Comparison of ENCODE assay signal across 9 cellular contexts in genomic region chr6:109165392-109165964, GRCh38.
DNase-seq lines count a peak whose midpoint lies in the region; ATAC-seq and TF ChIP-seq lines count a peak whose summit lies in the region.
"Had no signal": no experiment of that assay in that cellular context is flagged by ENCODE, and none has a peak within 500 bp of the region (broad histone marks: within the 10 kb centered on the region; RNA-seq: fewer than 3 reads in every experiment).

No MANE protein-coding gene starts in this region.

- H3K27ac ChIP-seq in RWPE2 (ENCODE audit: poor library complexity, severe bottlenecking) = no peak overlapping the region
- no peak overlapping the region for H3K27ac ChIP-seq in gastroesophageal sphincter
- no peak overlapping the region for H3K27ac ChIP-seq in sigmoid colon
- H3K27ac ChIP-seq: A549 had no signal

- intact Hi-C loops in sigmoid colon (cut with DNase I) = no loop called here

- H3K4me1 ChIP-seq in RWPE2 (ENCODE audit: insufficient read depth, poor library complexity, severe bottlenecking) (no peaks in the 10 kb centered on the region), gastroesophageal sphincter (peaks cover 0 to 5% (median 0%) of the 10 kb centered on the region in 3 donors), sigmoid colon (no peaks in the 10 kb centered on the region)
- H3K4me1 ChIP-seq: A549 had no signal

- no peaks in the 10 kb centered on the region for H3K27me3 ChIP-seq in RWPE2 (ENCODE audit: insufficient read depth, poor library complexity, severe bottlenecking)
- no peaks in the 10 kb centered on the region for H3K27me3 ChIP-seq in gastroesophageal sphincter
- no peaks in the 10 kb centered on the region for H3K27me3 ChIP-seq in sigmoid colon

- H3K4me3 ChIP-seq in RWPE2 (ENCODE audit: severe bottlenecking) (no peak overlapping the region), gastroesophageal sphincter (no peak overlapping the region), sigmoid colon (no peak overlapping the region)
- H3K4me3 ChIP-seq: A549 had no signal

- peak; percentile 29 for DNase-seq in NCI-H1105 treated with DMSO at 0.1 percent for 48 hours (lab: John Stamatoyannopoulos, UW)
- no peak for DNase-seq in NCI-H1105 (lab: John Stamatoyannopoulos, UW)
- DNase-seq in RWPE2 (ENCODE audit: low spot score) = no peak
- DNase-seq in sigmoid colon = peak; percentile 77
- no peak for DNase-seq in SK-N-DZ (ENCODE audit: low spot score)
- DNase-seq in HK-2 (ENCODE audit: unreplicated experiment) = no peak

- H3K9me3 ChIP-seq in RWPE2 (ENCODE audit: severe bottlenecking) = no peaks in the 10 kb centered on the region
- no peaks in the 10 kb centered on the region for H3K9me3 ChIP-seq in gastroesophageal sphincter
- no peaks in the 10 kb centered on the region for H3K9me3 ChIP-seq in sigmoid colon
- H3K9me3 ChIP-seq: A549 had no signal

- TF ChIP-seq EP300 in gastroesophageal sphincter (IDR thresholded peaks at IDR 0.05) (no peak), sigmoid colon (IDR thresholded peaks at IDR 0.05) (no peak)

- H3K36me3 ChIP-seq in RWPE2 (ENCODE audit: low read depth) (peaks cover 1% of the 10 kb centered on the region), gastroesophageal sphincter (peaks cover 0 to 17% of the 10 kb centered on the region in 2 donors), sigmoid colon (peaks cover 0 to 10% (median 2%) of the 10 kb centered on the region in 4 donors)

- ATAC-seq in RWPE2 (ENCODE audit: low read depth) (peak; percentile 51; the same call in 1 of the 3 replicates), gastroesophageal sphincter (peak; percentile 93), GM21528 (IDR thresholded peaks at IDR 0.05; ENCODE audit: low FRiP score, unreplicated experiment) (no peak)

- TF ChIP-seq CTCF in RWPE2 (IDR thresholded peaks at IDR 0.05; ENCODE audit: poor library complexity, severe bottlenecking) (no peak), gastroesophageal sphincter (IDR thresholded peaks at IDR 0.05) (no peak), sigmoid colon (IDR thresholded peaks at IDR 0.05) (no peak)

- 19 to 50% methylated on average over 1 of the region's 1 CpG for WGBS in gastroesophageal sphincter (ENCODE audit: low coverage in 1 of 2), 2 donors
- 25 to 51% methylated on average over 1 of the region's 1 CpG for WGBS in sigmoid colon, 2 donors

- TF ChIP-seq POLR2A in gastroesophageal sphincter (IDR thresholded peaks at IDR 0.05) = no peak
- TF ChIP-seq POLR2A in sigmoid colon (IDR thresholded peaks at IDR 0.05) = no peak

Comparison
In these comparisons a context has a peak if more than half of its experiments do, and no peak if none do; other contexts are left out.
1. DNase-seq: peak in NCI-H1105 treated with DMSO at 0.1 percent for 48 hours (single experiment) and sigmoid colon (single experiment); none in NCI-H1105 (single experiment), RWPE2 (single experiment), SK-N-DZ (single experiment) and HK-2 (single experiment).